Comparison of ENCODE assay signal across 12 cellular contexts in the genomic region with DNA sequence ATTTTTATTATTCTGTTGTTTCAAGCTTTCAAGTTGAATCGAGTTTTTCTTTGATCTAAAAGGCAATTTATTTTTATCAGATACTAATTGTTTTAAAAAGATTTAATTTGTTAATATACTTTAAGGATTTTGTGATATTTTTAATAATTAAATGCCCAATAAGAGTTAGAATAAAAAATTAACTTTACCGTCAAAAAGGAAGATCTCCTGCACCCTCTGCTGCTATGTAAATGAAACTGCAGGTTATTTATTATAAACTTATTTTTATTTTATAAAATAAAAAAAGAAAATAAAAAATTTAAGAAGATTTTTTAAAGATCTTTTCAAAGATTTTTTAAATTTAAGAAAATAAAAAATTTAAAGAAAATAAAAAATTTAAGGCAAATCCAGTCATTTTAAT.
DNase-seq lines count a peak whose midpoint lies in the region; ATAC-seq, FAIRE-seq and TF ChIP-seq lines count a peak whose summit lies in the region.
"Had no signal": no experiment of that assay in that cellular context is flagged by ENCODE, and none has a peak within 500 bp of the region (broad histone marks: within the 10 kb centered on the region; RNA-seq: fewer than 3 reads in every experiment).

No MANE protein-coding gene starts in this region.

- FAIRE-seq in frontal cortex (lab: Jason Lieb, UNC) = peak; percentile 99

- DNase-seq in right atrium auricular region (ENCODE audit: low spot score) (no peak), Right ventricle myocardium inferior (ENCODE audit: missing footprints) (no peak), WTC11 (ENCODE audit: low spot score) (no peak), frontal cortex (ENCODE audit: low spot score in 2 of 2) (no peak), upper lobe of right lung (no peak), iPS-NIHi11 (ENCODE audit: low spot score) (no peak), SKM-1 treated with dmso at 0.1 percent for 144 hours (lab: John Stamatoyannopoulos, UW; ENCODE audit: unreplicated experiment) (no peak), gastrocnemius medialis (no peak)
- DNase-seq: DMS79 had no signal

- no peak for TF ChIP-seq POLR2A in gastrocnemius medialis (IDR thresholded peaks at IDR 0.05)

- H3K36me3 Mint-ChIP-seq in WTC11 = no peaks in the 10 kb centered on the region

- TF ChIP-seq CTCF in right atrium auricular region (IDR thresholded peaks at IDR 0.05) (peak; percentile 38 to 65), WTC11 (IDR thresholded peaks at IDR 0.05) (peak; percentile 32; the same call in 1 of the 2 replicates), upper lobe of right lung (IDR thresholded peaks at IDR 0.05) (peak; percentile 52), gastrocnemius medialis (IDR thresholded peaks at IDR 0.05 in 4 of 5, conservative IDR thresholded peaks at IDR 0.05 in 1 of 5) (peak in 2 of 5 experiments; percentile 33 to 42)

- in situ Hi-C loops in gastrocnemius medialis (cut with MboI; ENCODE audit: low sequenced_read_pairs in 4 of 4) = no loop called here

- POLR2A ChIA-PET in WTC11 (lab: Charles Lee) = no interaction called here

- H3K27me3 ChIP-seq in right atrium auricular region = no peaks in the 10 kb centered on the region
- H3K27me3 ChIP-seq in upper lobe of right lung = no peaks in the 10 kb centered on the region
- H3K27me3 ChIP-seq in gastrocnemius medialis = no peaks in the 10 kb centered on the region

- H3K4me1 Mint-ChIP-seq in WTC11 = no peaks in the 10 kb centered on the region

- H3K4me1 ChIP-seq in right atrium auricular region (no peaks in the 10 kb centered on the region), upper lobe of right lung (no peaks in the 10 kb centered on the region), gastrocnemius medialis (no peaks in the 10 kb centered on the region)

- no peak overlapping the region for H3K4me3 Mint-ChIP-seq in WTC11
- H3K4me3 Mint-ChIP-seq: activated T-helper 1 cell treated with anti-CD3 and anti-CD28 coated beads, Interleukin-12 subunit alpha, Interleukin-12 subunit beta, Interleukin-2, Interleukin-4 antibody, amounts not matched to agents 30 ng/mL and 10 ng/mL and 1 ng/mL, durations not matched to agents 14 hours and 24 hours and 36 hours had no signal

- H3K9me3 Mint-ChIP-seq in WTC11 = no peaks in the 10 kb centered on the region
- H3K9me3 Mint-ChIP-seq: activated T-helper 1 cell treated with anti-CD3 and anti-CD28 coated beads, Interleukin-12 subunit alpha, Interleukin-12 subunit beta, Interleukin-2, Interleukin-4 antibody, amounts not matched to agents 30 ng/mL and 10 ng/mL and 1 ng/mL, durations not matched to agents 14 hours and 24 hours and 36 hours had no signal

- no peaks in the 10 kb centered on the region for H3K27me3 Mint-ChIP-seq in WTC11 (ENCODE audit: low read depth)

- intact Hi-C loops in Right ventricle myocardium inferior (cut with DNase I) (loop anchor here (2.0 to 10.0 kb wide), 3 partner anchors 173 to 341 kb away; no protein-coding TSS in a partner anchor), upper lobe of right lung (cut with DNase I) (no loop called here), gastrocnemius medialis (cut with DNase I; ENCODE audit: low total_unique reads) (loop anchor here (2.0 kb wide), 1 partner anchor 173 kb away; no protein-coding TSS in a partner anchor)

- no peaks in the 10 kb centered on the region for H3K9me3 ChIP-seq in right atrium auricular region
- no peaks in the 10 kb centered on the region for H3K9me3 ChIP-seq in upper lobe of right lung
- H3K9me3 ChIP-seq in gastrocnemius medialis = no peaks in the 10 kb centered on the region

- no peak for ATAC-seq in Right ventricle myocardium inferior
- no peak for ATAC-seq in WTC11
- no peak for ATAC-seq in upper lobe of right lung
- ATAC-seq in gastrocnemius medialis = no peak

- H3K36me3 ChIP-seq in right atrium auricular region (no peaks in the 10 kb centered on the region), upper lobe of right lung (no peaks in the 10 kb centered on the region), gastrocnemius medialis (no peaks in the 10 kb centered on the region)

- H3K27ac ChIP-seq in right atrium auricular region (no peak overlapping the region), upper lobe of right lung (no peak overlapping the region), gastrocnemius medialis (no peak overlapping the region)
- H3K27ac ChIP-seq: epithelial cell of prostate, SK-N-MC had no signal

- H3K4me3 ChIP-seq in right atrium auricular region (no peak overlapping the region), upper lobe of right lung (no peak overlapping the region), gastrocnemius medialis (no peak overlapping the region)
- H3K4me3 ChIP-seq: SK-N-MC had no signal

- H3K27ac Mint-ChIP-seq in WTC11 = no peak overlapping the region
- H3K27ac Mint-ChIP-seq: activated T-helper 1 cell treated with anti-CD3 and anti-CD28 coated beads, Interleukin-12 subunit alpha, Interleukin-12 subunit beta, Interleukin-2, Interleukin-4 antibody, amounts not matched to agents 30 ng/mL and 10 ng/mL and 1 ng/mL, durations not matched to agents 14 hours and 24 hours and 36 hours had no signal

- CTCF ChIA-PET in WTC11 (lab: Charles Lee) = interaction anchor here (0.9 to 2.6 kb wide), 6 partner anchors 173 to 262 kb away, joined by 3 to 13 read pairs (median 4); no protein-coding TSS in a partner anchor

TF ChIP-seq in WTC11, 78 proteins besides CTCF, POLR2A, EP300 and RAD21:
- TF ChIP-seq, protein P1, sequence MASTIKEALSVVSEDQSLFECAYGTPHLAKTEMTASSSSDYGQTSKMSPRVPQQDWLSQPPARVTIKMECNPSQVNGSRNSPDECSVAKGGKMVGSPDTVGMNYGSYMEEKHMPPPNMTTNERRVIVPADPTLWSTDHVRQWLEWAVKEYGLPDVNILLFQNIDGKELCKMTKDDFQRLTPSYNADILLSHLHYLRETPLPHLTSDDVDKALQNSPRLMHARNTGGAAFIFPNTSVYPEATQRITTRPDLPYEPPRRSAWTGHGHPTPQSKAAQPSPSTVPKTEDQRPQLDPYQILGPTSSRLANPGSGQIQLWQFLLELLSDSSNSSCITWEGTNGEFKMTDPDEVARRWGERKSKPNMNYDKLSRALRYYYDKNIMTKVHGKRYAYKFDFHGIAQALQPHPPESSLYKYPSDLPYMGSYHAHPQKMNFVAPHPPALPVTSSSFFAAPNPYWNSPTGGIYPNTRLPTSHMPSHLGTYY (CRISPR knock-in tag; IDR thresholded peaks at IDR 0.05) = no peak
- TF ChIP-seq HMGA2 (CRISPR knock-in tag; IDR thresholded peaks at IDR 0.05) = peak; percentile 76
